ENCODE assay signal across 24 cellular contexts in the genomic region with DNA sequence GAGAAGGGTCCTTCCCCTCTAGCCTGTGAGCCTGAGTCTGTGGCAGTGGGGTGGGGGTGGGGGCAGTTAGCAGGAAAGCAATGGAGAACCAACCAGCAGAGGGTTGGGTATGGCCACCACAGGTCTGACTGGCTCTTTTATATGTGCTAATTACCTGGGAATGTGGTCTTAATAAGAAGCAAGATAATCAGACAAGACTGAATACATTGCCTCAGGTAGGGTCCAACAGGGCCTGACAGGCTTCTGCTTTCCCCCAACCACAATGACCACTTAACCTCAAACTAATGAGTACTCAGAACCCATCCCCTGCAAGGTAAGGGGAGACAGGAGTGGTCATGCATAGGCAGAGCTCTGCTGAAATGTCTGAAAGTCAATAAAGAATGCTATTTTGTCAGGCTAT.
"Had no signal": no experiment of that assay in that cellular context is flagged by ENCODE, and none has a peak within 500 bp of the region (broad histone marks: within the 10 kb centered on the region; RNA-seq: fewer than 3 reads in every experiment).

No MANE protein-coding gene starts in this region.

- H3K79me2 ChIP-seq: parathyroid adenoma had no signal

- H3K27me3 ChIP-seq: neural progenitor cell, ovary, right lobe of liver, sigmoid colon, stomach, thyroid gland, tibial nerve, upper lobe of right lung, uterus had no signal

- DNase-seq: natural killer cell; occipital lobe; ovary; posterior cingulate gyrus; psoas muscle; right cardiac atrium; right lobe of liver; sigmoid colon; small intestine; stimulated activated CD4-positive, alpha-beta T cell treated with anti-CD3 and anti-CD28 coated beads, Interleukin-15, amount 100 ng/mL, for 24 hours; stimulated activated CD4-positive, alpha-beta T cell treated with anti-CD3 and anti-CD28 coated beads, Interleukin-2, amount 100 ng/mL, for 24 hours; stimulated activated CD4-positive, alpha-beta T cell treated with anti-CD3 and anti-CD28 coated beads, Interleukin-2, amount 100 ng/mL, for 48 hours; stimulated activated CD4-positive, alpha-beta T cell treated with anti-CD3 and anti-CD28 coated beads, Interleukin-4, amount 100 ng/mL, for 24 hours; stimulated activated naive B cell treated with anti-CD40 and anti-IgM and Interleukin-4, amounts not matched to agents 10 μg/mL and 1 μg/mL and 100 μg/mL, for 72 hours; stimulated activated naive CD4-positive, alpha-beta T cell treated with Interleukin-2 at 50 U/mL for 16 hours; stomach; thyroid gland; upper lobe of right lung; uterus had no signal

- H3K9ac ChIP-seq: neural progenitor cell, parathyroid adenoma had no signal

- H3K4me3 ChIP-seq: neural progenitor cell, ovary, psoas muscle, right lobe of liver, sigmoid colon, stomach, thoracic aorta, thyroid gland, tibial nerve, upper lobe of right lung, uterus had no signal

- H2AFZ ChIP-seq: neural progenitor cell, parathyroid adenoma had no signal

- ATAC-seq: natural killer cell; psoas muscle; right cardiac atrium; right lobe of liver; stimulated activated effector memory CD8-positive, alpha-beta T cell treated with anti-CD3 and anti-CD28 coated beads, Interleukin-12 subunit alpha, Interleukin-12 subunit beta, amount 100 ng/mL, for 72 hours; stimulated activated naive B cell treated with anti-CD40 and anti-IgM and Interleukin-4, amounts not matched to agents 10 μg/mL and 1 μg/mL and 100 μg/mL, for 72 hours; upper lobe of right lung had no signal

- FAIRE-seq: small intestine had no signal

- H3K9me3 ChIP-seq: ovary, psoas muscle, right lobe of liver, sigmoid colon, thoracic aorta, thyroid gland, upper lobe of right lung had no signal

- H3K27ac ChIP-seq: neural progenitor cell, ovary, parathyroid adenoma, psoas muscle, right lobe of liver, sigmoid colon, stomach, thoracic aorta, thyroid gland, tibial nerve, upper lobe of right lung, uterus had no signal

- H3K4me1 ChIP-seq: neural progenitor cell, parathyroid adenoma, psoas muscle, right lobe of liver, sigmoid colon, stomach, thyroid gland, tibial nerve, upper lobe of right lung, uterus had no signal

- H3K4me2 ChIP-seq: neural progenitor cell had no signal

- H3K36me3 ChIP-seq: neural progenitor cell, ovary, right lobe of liver, sigmoid colon, stomach, thoracic aorta, thyroid gland, tibial nerve, upper lobe of right lung, uterus had no signal
